8 cellular contexts compared by ENCODE assay signal in the genomic region with DNA sequence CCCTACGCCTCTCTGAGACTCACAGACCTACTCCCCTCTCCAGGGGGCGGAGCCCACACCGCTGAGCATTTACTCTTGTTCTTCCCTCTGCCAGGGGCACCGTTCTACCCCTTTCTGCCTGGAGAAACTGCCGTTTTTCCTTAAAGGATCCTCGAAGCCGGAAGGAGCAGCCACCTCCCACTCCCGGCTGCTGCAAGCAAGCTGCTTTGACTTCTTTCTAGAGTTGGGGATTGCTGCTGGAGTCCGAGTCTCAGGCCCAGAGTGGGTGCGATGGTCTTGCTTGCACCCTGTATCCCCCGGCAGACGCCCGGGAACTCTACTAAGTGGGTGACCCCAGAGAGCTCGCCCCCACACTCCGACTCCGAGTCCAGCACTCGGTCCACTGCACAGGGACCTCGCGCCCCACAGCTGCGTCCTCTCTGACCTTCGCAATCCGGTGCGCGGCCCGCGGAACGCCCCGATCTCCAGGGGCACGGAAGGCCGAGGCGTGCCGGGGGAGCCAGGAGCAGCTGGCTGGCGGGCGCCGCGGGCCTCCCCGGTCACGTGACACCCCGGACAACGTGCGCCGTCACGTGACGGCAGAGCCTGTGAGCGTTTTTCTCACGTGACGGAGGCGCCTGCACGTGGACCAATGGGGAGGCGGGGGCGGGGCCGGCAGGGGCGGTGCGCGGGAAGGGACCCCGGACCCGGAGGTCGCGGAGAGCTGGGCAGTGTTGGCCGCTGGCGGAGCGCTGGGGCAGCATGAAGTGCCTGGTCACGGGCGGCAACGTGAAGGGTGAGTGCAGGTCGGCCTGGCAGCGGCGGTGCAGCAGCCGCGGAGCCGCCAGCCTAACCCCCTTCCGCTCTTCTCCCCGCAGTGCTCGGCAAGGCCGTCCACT. TPM values are rescaled to one million over a fixed set of nuclear protein-coding genes. Genes with fewer than 3 reads are reported as not detected.
DNase-seq lines count a peak whose midpoint lies in the region; ATAC-seq lines count a peak whose summit lies in the region.

A gene (plus strand): TSS at position 683 of the 878 bp plus-strand sequence. CDS start 59 bp downstream, at position 742.

- in situ Hi-C loops in ACHN (cut with HindIII; ENCODE audit: low pct_ligation_motif_present, low pct_unique_long_range_greater_than_20kb, low sequenced_read_pairs): no loop called here

- CTCF ChIA-PET in activated CD4-positive, alpha-beta T cell treated with anti-CD3 and anti-CD28 coated beads for 36 hours (lab: Charles Lee): interaction anchor here (0.6 to 20.0 kb wide), 8 partner anchors 9 to 46 kb away, joined by 3 to 445 read pairs (median 8); a partner anchor contains a TSS

- H3K36me3 Mint-ChIP-seq in activated CD4-positive, alpha-beta T cell treated with anti-CD3 and anti-CD28 coated beads for 36 hours (ENCODE audit: low read depth): peaks cover 9% of the 10 kb centered on the region

- peak; percentile 58 for ATAC-seq in GM19023 (IDR thresholded peaks at IDR 0.05; ENCODE audit: unreplicated experiment)
- ATAC-seq in HG03342 (IDR thresholded peaks at IDR 0.05; ENCODE audit: unreplicated experiment): peak; percentile 69
- ATAC-seq in activated CD4-positive, alpha-beta T cell treated with anti-CD3 and anti-CD28 coated beads for 36 hours: peak; percentile 74

- peak within 1 kb of the TSS; percentile 89 for H3K4me3 Mint-ChIP-seq in activated CD4-positive, alpha-beta T cell treated with anti-CD3 and anti-CD28 coated beads for 36 hours

- H3K9me3 Mint-ChIP-seq in activated CD4-positive, alpha-beta T cell treated with anti-CD3 and anti-CD28 coated beads for 36 hours (ENCODE audit: low read depth): no peaks in the 10 kb centered on the region

- no peaks in the 10 kb centered on the region for H3K27me3 Mint-ChIP-seq in activated CD4-positive, alpha-beta T cell treated with anti-CD3 and anti-CD28 coated beads for 36 hours

- H3K4me1 Mint-ChIP-seq in activated CD4-positive, alpha-beta T cell treated with anti-CD3 and anti-CD28 coated beads for 36 hours: peaks cover 34% of the 10 kb centered on the region

- intact Hi-C loops in activated CD4-positive, alpha-beta T cell treated with anti-CD3 and anti-CD28 coated beads for 36 hours (cut with DNase I, micrococcal nuclease): loop anchor here (1.0 to 5.0 kb wide), 9 partner anchors 10 to 719 kb away; a partner anchor contains a TSS

- peak; percentile 89 for DNase-seq in ACHN
- peak; percentile 88 to 93 for DNase-seq in NCI-H524 (lab: John Stamatoyannopoulos, UW)
- DNase-seq in activated CD4-positive, alpha-beta T cell treated with anti-CD3 and anti-CD28 coated beads for 36 hours: peak; percentile 97
- DNase-seq in cerebellum (ENCODE audit: low spot score): peak; percentile 99
- DNase-seq in stimulated activated CD4-positive, alpha-beta T cell treated with anti-CD3 and anti-CD28 coated beads, Interleukin-1b, Interleukin-23, amount 100 ng/mL, for 1 hour (ENCODE audit: low read depth in 2 of 2): peak; percentile 77 to 80

- H3K27ac Mint-ChIP-seq in activated CD4-positive, alpha-beta T cell treated with anti-CD3 and anti-CD28 coated beads for 36 hours: peak within 1 kb of the TSS; percentile 80

- H3K27me3 ChIP-seq in layer of hippocampus (ENCODE audit: control insufficient read depth, insufficient read depth, low read length): no peaks in the 10 kb centered on the region

- peak within 1 kb of the TSS; percentile 86 for H3K27ac ChIP-seq in layer of hippocampus (ENCODE audit: low read depth, low read length)

- POLR2A ChIA-PET in activated CD4-positive, alpha-beta T cell treated with anti-CD3 and anti-CD28 coated beads for 36 hours (lab: Charles Lee): interaction anchor here (0.8 to 1.4 kb wide), 5 partner anchors 9 to 46 kb away, joined by 3 to 7 read pairs (median 3); a partner anchor contains a TSS

RNA-seq across cellular contexts. Expression of the gene that starts here (rescaled TPM):
- 10 to 100 TPM; 28.8 to 30.0 TPM for total RNA-seq in activated CD4-positive, alpha-beta T cell treated with anti-CD3 and anti-CD28 coated beads for 36 hours
- 19.6 TPM for total RNA-seq in cerebellum

Comparison
In these comparisons a context has a peak if more than half of its experiments do, and no peak if none do; other contexts are left out.
1. Peak in every context shown above with its lines: DNase-seq, ATAC-seq and H3K27ac ChIP-seq.